In genomic region chr16:85535352-85536072, GRCh38 we compare ENCODE assay signal across 1 cellular context.
A peak's percentile ranks its signal among the peaks of the same experiment; 100 is the strongest.
TF ChIP-seq lines count a peak whose summit lies in the region.

No MANE protein-coding gene starts in this region.

TF ChIP-seq in K562, 482 proteins besides CTCF, POLR2A, EP300 and RAD21 (continued from another document and continues in another):
- no peak for TF ChIP-seq PCBP2 (IDR thresholded peaks at IDR 0.05; ENCODE audit: low read depth, low read length, poor library complexity, severe bottlenecking)
- peak; percentile 100 for TF ChIP-seq KDM1A (IDR thresholded peaks at IDR 0.05)
- TF ChIP-seq PYGO2 (tag; IDR thresholded peaks at IDR 0.05), result peak; percentile 87
- TF ChIP-seq CGGBP1 (CRISPR knock-in tag; IDR thresholded peaks at IDR 0.05), result 0 out of 2 replicates have a peak, but pooled peaks have one; percentile 75
- TF ChIP-seq MBD1 (CRISPR knock-in tag; IDR thresholded peaks at IDR 0.05), result no peak
- TF ChIP-seq ZNF232 (CRISPR knock-in tag; IDR thresholded peaks at IDR 0.05), result 0 out of 2 replicates have a peak, but pooled peaks have one; percentile 24
- TF ChIP-seq HNRNPUL1 (IDR thresholded peaks at IDR 0.05; ENCODE audit: low read length), result peak; percentile 89
- TF ChIP-seq SMAD1 (IDR thresholded peaks at IDR 0.05; ENCODE audit: low read depth, low read length, partially characterized antibody), result peak; percentile 97
- peak; percentile 48; the same call in 1 of the 2 replicates for TF ChIP-seq ZNF512 (tag; IDR thresholded peaks at IDR 0.05)
- TF ChIP-seq ZNF133 (CRISPR knock-in tag; IDR thresholded peaks at IDR 0.05), result no peak
- TF ChIP-seq POLR3A (IDR thresholded peaks at IDR 0.05; ENCODE audit: borderline replicate concordance, extremely low read depth, insufficient read depth, insufficient read length), result no peak
- peak; percentile 75 for TF ChIP-seq ZNF449 (CRISPR knock-in tag; IDR thresholded peaks at IDR 0.05)
- TF ChIP-seq KDM2B (CRISPR knock-in tag; IDR thresholded peaks at IDR 0.05), result peak; percentile 79; the same call in 1 of the 2 replicates
- peak in 1 of 2 experiments; percentile 95; a peak in 2 of 4 replicates for TF ChIP-seq NONO (IDR thresholded peaks at IDR 0.05; ENCODE audit: low read depth in 2 of 2, low read length in 1 of 2)
- TF ChIP-seq ZNF253 (CRISPR knock-in tag; conservative IDR thresholded peaks at IDR 0.05), result no peak
- TF ChIP-seq TARDBP (IDR thresholded peaks at IDR 0.05), result peak; percentile 95
- TF ChIP-seq RBFOX2 (IDR thresholded peaks at IDR 0.05; ENCODE audit: low read depth, low read length), result peak; percentile 47
- TF ChIP-seq POLR2G (IDR thresholded peaks at IDR 0.05; ENCODE audit: low read depth, low read length), result peak; percentile 49
- peak; percentile 92 for TF ChIP-seq ZNF766 (CRISPR knock-in tag; conservative IDR thresholded peaks at IDR 0.05)
- peak; percentile 24 for TF ChIP-seq E2F3 (CRISPR knock-in tag; IDR thresholded peaks at IDR 0.05)
- TF ChIP-seq RBM14 (IDR thresholded peaks at IDR 0.05; ENCODE audit: borderline replicate concordance, insufficient read depth, low read depth, low read length), result no peak
- 0 out of 2 replicates have a peak, but pooled peaks have one; percentile 29 for TF ChIP-seq ZNF354B (CRISPR knock-in tag; IDR thresholded peaks at IDR 0.05)
- 0 out of 2 replicates have a peak, but pooled peaks have one; percentile 57 for TF ChIP-seq ZNF609 (CRISPR knock-in tag; IDR thresholded peaks at IDR 0.05; ENCODE audit: borderline replicate concordance)
- TF ChIP-seq ZNF696 (CRISPR knock-in tag; conservative IDR thresholded peaks at IDR 0.05), result no peak
- peak; percentile 79 for TF ChIP-seq HDAC8 (tag; IDR thresholded peaks at IDR 0.05)
- TF ChIP-seq RBM34 (IDR thresholded peaks at IDR 0.05; ENCODE audit: borderline replicate concordance, insufficient read depth, low read length), result no peak
- TF ChIP-seq TAF9B (IDR thresholded peaks at IDR 0.05; ENCODE audit: partially characterized antibody), result no peak
- peak; percentile 20 for TF ChIP-seq TAF7 (tag; IDR thresholded peaks at IDR 0.05)
- TF ChIP-seq KLF10 (CRISPR knock-in tag; IDR thresholded peaks at IDR 0.05), result no peak
- peak; percentile 76; the same call in 1 of the 2 replicates for TF ChIP-seq ELF2 (CRISPR knock-in tag; IDR thresholded peaks at IDR 0.05)
- TF ChIP-seq SMARCE1 (IDR thresholded peaks at IDR 0.05), result peak; percentile 99
- no peak for TF ChIP-seq STAT6 (CRISPR knock-in tag; IDR thresholded peaks at IDR 0.05)
- TF ChIP-seq ZNF518B (CRISPR knock-in tag; IDR thresholded peaks at IDR 0.05), result no peak
- peak; percentile 98 for TF ChIP-seq SOX6 (IDR thresholded peaks at IDR 0.05)
- no peak for TF ChIP-seq GTF3C2 (IDR thresholded peaks at IDR 0.05; ENCODE audit: borderline replicate concordance, extremely low read depth, insufficient read length)
- TF ChIP-seq SPI1 (IDR thresholded peaks at IDR 0.05; ENCODE audit: borderline replicate concordance, low read depth, low read length), result peak; percentile 99
- peak; percentile 80 for TF ChIP-seq RBBP5 (IDR thresholded peaks at IDR 0.05; ENCODE audit: borderline replicate concordance, insufficient read depth, low read length, poor library complexity, severe bottlenecking)
- peak; percentile 99 for TF ChIP-seq POLR2AphosphoS5 (IDR thresholded peaks at IDR 0.05; ENCODE audit: control insufficient read depth, insufficient read depth, low read depth, low read length)
